8 cellular contexts compared by ENCODE assay signal in the genomic region with DNA sequence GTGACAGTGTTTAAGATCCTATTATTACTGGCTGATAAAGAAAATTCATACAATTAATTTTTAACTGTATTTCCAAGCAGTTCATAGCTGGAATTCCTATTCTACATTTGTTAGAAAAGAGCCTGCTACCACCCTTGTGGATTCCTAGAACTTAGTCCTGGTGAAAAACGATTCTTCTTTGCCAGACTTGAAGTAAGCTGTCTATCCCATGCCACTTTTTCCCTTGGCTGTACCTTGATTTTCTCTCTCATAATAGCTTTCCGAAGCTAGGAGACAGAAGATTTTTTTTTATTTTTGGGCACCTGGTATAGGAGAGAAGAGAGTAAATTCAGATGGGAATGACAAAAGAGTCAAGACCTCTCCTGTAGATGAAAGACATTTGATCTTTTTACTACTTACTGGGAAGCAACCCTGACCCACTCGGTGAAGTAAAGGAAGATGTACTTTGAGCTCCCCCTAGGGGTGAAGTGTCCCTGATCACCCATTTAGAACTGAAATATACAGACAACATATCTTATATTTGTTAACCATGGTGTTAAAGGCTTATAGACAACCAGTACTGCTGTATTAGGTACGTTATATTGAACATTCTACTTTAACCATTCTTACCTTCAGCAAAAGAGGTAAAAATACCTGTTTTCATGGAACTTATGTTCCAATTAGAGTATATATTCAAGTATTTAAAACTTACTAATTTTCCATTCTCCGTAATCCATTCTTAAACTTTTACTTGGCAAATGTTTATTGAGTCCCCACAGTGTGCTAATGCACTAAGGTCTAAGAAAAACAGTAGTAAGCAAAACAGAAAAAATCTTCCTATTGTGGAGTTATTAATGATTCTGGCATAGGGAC. TPM values are rescaled to one million over a fixed set of nuclear protein-coding genes. Genes with fewer than 3 reads are reported as not detected.
DNase-seq lines count a peak whose midpoint lies in the region; ATAC-seq and TF ChIP-seq lines count a peak whose summit lies in the region.

No MANE protein-coding gene starts in this region.

- in situ Hi-C loops in KBM-7 (cut with MboI; ENCODE audit: low pct_unique_long_range_greater_than_20kb, low sequenced_read_pairs) = no loop called here

- no peaks in the 10 kb centered on the region for H3K9me3 ChIP-seq in psoas muscle

- H3K36me3 Mint-ChIP-seq in activated naive CD4-positive, alpha-beta T cell treated with anti-CD3 and anti-CD28 coated beads for 36 hours (ENCODE audit: low read depth) = peaks cover 18% of the 10 kb centered on the region

- H3K9me3 Mint-ChIP-seq in activated naive CD4-positive, alpha-beta T cell treated with anti-CD3 and anti-CD28 coated beads for 36 hours = no peaks in the 10 kb centered on the region

- peak; percentile 76 for DNase-seq in GM12865 (ENCODE audit: low read depth)
- DNase-seq in KBM-7 = peak; percentile 84
- DNase-seq in SHP77 (lab: John Stamatoyannopoulos, UW) = peak; percentile 41 to 53
- DNase-seq in activated naive CD4-positive, alpha-beta T cell treated with anti-CD3 and anti-CD28 coated beads for 36 hours = peak; percentile 71
- DNase-seq in head of caudate nucleus = peak in 35 of 42 donors; percentile 2 to 88 (median 59)
- DNase-seq in psoas muscle = no peak
- DNase-seq in mesenteric fat pad (ENCODE audit: low spot score) = no peak

- intact Hi-C loops in activated naive CD4-positive, alpha-beta T cell treated with anti-CD3 and anti-CD28 coated beads for 36 hours (cut with micrococcal nuclease) = loop anchor here (1.0 to 10.0 kb wide), 9 partner anchors 54 to 763 kb away; a partner anchor contains a TSS
- intact Hi-C loops in head of caudate nucleus (cut with DNase I) (no loop called here), psoas muscle (cut with DNase I) (loop anchor here (5.0 to 10.0 kb wide), 4 partner anchors 56 to 759 kb away; a partner anchor contains a TSS)

- ATAC-seq in GM21825 (IDR thresholded peaks at IDR 0.05; ENCODE audit: unreplicated experiment) (peak; percentile 87), psoas muscle (peak; percentile 70 to 96 (median 84))

- H3K27ac Mint-ChIP-seq in activated naive CD4-positive, alpha-beta T cell treated with anti-CD3 and anti-CD28 coated beads for 36 hours = no peak overlapping the region

- no peak overlapping the region for H3K4me3 ChIP-seq in GM12865 (ENCODE audit: low read depth, low read length)
- H3K4me3 ChIP-seq in psoas muscle = no peak overlapping the region

- H3K27me3 Mint-ChIP-seq in activated naive CD4-positive, alpha-beta T cell treated with anti-CD3 and anti-CD28 coated beads for 36 hours (ENCODE audit: low read depth) = no peaks in the 10 kb centered on the region

- TF ChIP-seq CTCF in GM12865 (IDR thresholded peaks at IDR 0.05; ENCODE audit: insufficient read depth, low read depth, low read length, missing control alignments) (peak; percentile 72), psoas muscle (IDR thresholded peaks at IDR 0.05) (peak; percentile 74)

- peaks cover 0 to 26% of the 10 kb centered on the region in 2 donors for H3K36me3 ChIP-seq in psoas muscle (ENCODE audit: insufficient read depth in 1 of 2, low read depth in 1 of 2)

- H3K4me1 ChIP-seq in psoas muscle = no peaks in the 10 kb centered on the region

- no peaks in the 10 kb centered on the region for H3K27me3 ChIP-seq in psoas muscle (ENCODE audit: insufficient read depth in 3 of 3, low read length in 2 of 3)

- CTCF ChIA-PET in activated naive CD4-positive, alpha-beta T cell treated with anti-CD3 and anti-CD28 coated beads for 36 hours (lab: Charles Lee) = interaction anchor here (0.6 to 2.6 kb wide), 21 partner anchors 10 to 342 kb away, joined by 3 to 14 read pairs (median 4); a partner anchor contains a TSS

- peaks cover 20% of the 10 kb centered on the region for H3K4me1 Mint-ChIP-seq in activated naive CD4-positive, alpha-beta T cell treated with anti-CD3 and anti-CD28 coated beads for 36 hours (ENCODE audit: low read depth)

- WGBS in psoas muscle, 3 donors = 39 to 48% (median 46%) methylated on average over 5 of the region's 5 CpGs

- no peak overlapping the region for H3K27ac ChIP-seq in psoas muscle

- no peak overlapping the region for H3K4me3 Mint-ChIP-seq in activated naive CD4-positive, alpha-beta T cell treated with anti-CD3 and anti-CD28 coated beads for 36 hours

RNA-seq across cellular contexts. Expression of a gene that starts 36.2 kb away (rescaled TPM):
- total RNA-seq in activated naive CD4-positive, alpha-beta T cell treated with anti-CD3 and anti-CD28 coated beads for 36 hours = 10 to 100 TPM; 16.0 to 16.7 TPM
- total RNA-seq in psoas muscle (10 to 100 TPM in 3 of 4 donors, 1 to 10 TPM in 1; 9.7 to 14.8 (median 11.7) TPM), mesenteric fat pad (22.6 TPM)
- polyA plus RNA-seq in psoas muscle = 10 to 100 TPM in 1 of 3 donors, 1 to 10 TPM in 2; 6.5 to 11.6 (median 6.7) TPM

RNA-seq across cellular contexts. Expression of a gene that starts 54.5 kb away (rescaled TPM):
- 10 to 100 TPM; 17.8 to 18.8 TPM for total RNA-seq in activated naive CD4-positive, alpha-beta T cell treated with anti-CD3 and anti-CD28 coated beads for 36 hours
- total RNA-seq in psoas muscle (10 to 100 TPM in 2 of 4 donors, 1 to 10 TPM in 2; 8.8 to 10.7 (median 9.6) TPM), mesenteric fat pad (15.9 TPM)
- polyA plus RNA-seq in psoas muscle = 1 to 10 TPM; 2.6 to 8.9 (median 3.2) TPM

RNA-seq across cellular contexts. Expression of a gene that starts 54.7 kb away (rescaled TPM):
- 10 to 100 TPM; 91.9 to 94.0 TPM for total RNA-seq in activated naive CD4-positive, alpha-beta T cell treated with anti-CD3 and anti-CD28 coated beads for 36 hours
- total RNA-seq in psoas muscle (10 to 100 TPM; 39.1 to 46.2 (median 42.9) TPM), mesenteric fat pad (63.3 TPM)
- polyA plus RNA-seq in psoas muscle = 10 to 100 TPM; 27.4 to 63.2 (median 45.9) TPM

Comparison
In these comparisons a context has a peak if more than half of its experiments do, and no peak if none do; other contexts are left out.
1. DNase-seq: peak in GM12865 (single experiment), KBM-7 (single experiment), SHP77 (2 of 2), activated naive CD4-positive, alpha-beta T cell treated with anti-CD3 and anti-CD28 coated beads for 36 hours (single experiment) and head of caudate nucleus (35 of 42); none in psoas muscle (0 of 2) and mesenteric fat pad (single experiment).